ENCODE assay signal across 27 cellular contexts in the genomic region with DNA sequence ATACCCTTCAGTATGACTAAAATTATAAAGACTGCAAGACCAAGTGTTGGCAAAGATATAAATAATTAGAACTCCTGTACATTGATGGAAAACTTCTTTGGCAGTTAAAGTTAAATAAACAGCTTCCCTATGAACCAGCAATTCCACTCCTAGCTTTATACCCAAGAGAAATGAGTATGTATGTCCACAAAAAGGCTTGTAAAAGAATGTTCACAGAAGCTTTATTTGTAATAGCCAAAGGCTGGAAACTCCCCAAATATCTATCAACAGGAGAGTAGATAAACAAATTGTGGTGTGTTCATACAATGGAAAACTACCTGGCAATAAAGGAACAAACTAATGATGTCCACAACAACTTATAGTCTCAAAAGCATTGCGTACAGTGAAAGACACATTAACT.
"Had no signal": no experiment of that assay in that cellular context is flagged by ENCODE, and none has a peak within 500 bp of the region (broad histone marks: within the 10 kb centered on the region; RNA-seq: fewer than 3 reads in every experiment).

No MANE protein-coding gene starts in this region.

- H3K27me3 Mint-ChIP-seq: brain had no signal

- ATAC-seq: esophagus mucosa, natural killer cell, psoas muscle had no signal

- H3K27ac ChIP-seq: left ventricle myocardium inferior, ovary, psoas muscle, right atrium auricular region, suprapubic skin, tibial nerve had no signal

- FAIRE-seq: endothelial cell of umbilical vein, TTC549, urothelium cell line had no signal

- H3K4me3 Mint-ChIP-seq: activated naive CD4-positive, alpha-beta T cell treated with anti-CD3 and anti-CD28 coated beads, Interleukin-2, amount 50 U/mL, for 24 hours; natural killer cell; stimulated activated naive CD8-positive, alpha-beta T cell treated with anti-CD3 and anti-CD28 coated beads, Interleukin-15, Interleukin-2, amounts not matched to agents 100 ng/mL and 50 ng/mL, for 24 hours had no signal

- H3K9me3 Mint-ChIP-seq: activated naive CD4-positive, alpha-beta T cell treated with anti-CD3 and anti-CD28 coated beads, Interleukin-2, amount 50 U/mL, for 24 hours; natural killer cell; stimulated activated naive CD8-positive, alpha-beta T cell treated with anti-CD3 and anti-CD28 coated beads, Interleukin-15, Interleukin-2, amounts not matched to agents 100 ng/mL and 50 ng/mL, for 24 hours had no signal

- H3K4me1 ChIP-seq: left ventricle myocardium inferior, psoas muscle, right atrium auricular region, suprapubic skin, tibial nerve had no signal

- H3K4me3 ChIP-seq: left ventricle myocardium inferior, ovary, psoas muscle, right atrium auricular region, suprapubic skin, tibial nerve had no signal

- DNase-seq: activated CD4-positive, alpha-beta T cell treated with anti-CD3 and anti-CD28 coated beads for 1 hour; activated CD4-positive, alpha-beta T cell treated with anti-CD3 and anti-CD28 coated beads, Interleukin-2, amount 50 U/mL, for 1 hour; activated gamma-delta T cell treated with Interleukin-2 at 50 U/mL for 16 hours; activated T-cell treated with anti-CD3 and anti-CD28 coated beads, Interleukin-2, amount 50 U/mL, for 1 hour; anterior cingulate cortex; central memory CD4-positive, alpha-beta T cell; dermis blood vessel endothelial cell; effector CD8-positive, alpha-beta T cell; foreskin fibroblast; left ventricle myocardium inferior; mammary epithelial cell; midbrain; natural killer cell; ovary; psoas muscle; stimulated activated CD4-positive, alpha-beta T cell treated with anti-CD3 and anti-CD28 coated beads, Interleukin-1b, Interleukin-23, amount 100 ng/mL, for 48 hours; T-helper 1 cell had no signal

- H3K4me1 Mint-ChIP-seq: activated naive CD4-positive, alpha-beta T cell treated with anti-CD3 and anti-CD28 coated beads, Interleukin-2, amount 50 U/mL, for 24 hours; natural killer cell had no signal

- H3K9me3 ChIP-seq: left ventricle myocardium inferior, ovary, psoas muscle, right atrium auricular region, suprapubic skin, tibial nerve had no signal

- H3K27ac Mint-ChIP-seq: activated naive CD4-positive, alpha-beta T cell treated with anti-CD3 and anti-CD28 coated beads, Interleukin-2, amount 50 U/mL, for 24 hours; natural killer cell; stimulated activated naive CD8-positive, alpha-beta T cell treated with anti-CD3 and anti-CD28 coated beads, Interleukin-15, Interleukin-2, amounts not matched to agents 100 ng/mL and 50 ng/mL, for 24 hours had no signal

- H3K36me3 Mint-ChIP-seq: activated naive CD4-positive, alpha-beta T cell treated with anti-CD3 and anti-CD28 coated beads, Interleukin-2, amount 50 U/mL, for 24 hours; brain had no signal

- H3K27me3 ChIP-seq: ovary, right atrium auricular region, suprapubic skin, tibial nerve had no signal

- H3K36me3 ChIP-seq: left ventricle myocardium inferior, ovary, right atrium auricular region, suprapubic skin, tibial nerve had no signal
